In genomic region chr3:125519678-125520562, GRCh38 we compare ENCODE assay signal across 8 cellular contexts. TPM values are rescaled to one million over a fixed set of nuclear protein-coding genes. Genes with fewer than 3 reads are reported as not detected.
DNase-seq lines count a peak whose midpoint lies in the region; ATAC-seq and TF ChIP-seq lines count a peak whose summit lies in the region.

Gene SNX4, minus strand, starts transcription at chr3:125520202. Its CDS starts 30 bp downstream, at chr3:125520172.

- H3K36me3 ChIP-seq in skeletal muscle tissue (ENCODE audit: control insufficient read depth in 3 of 3, insufficient read depth in 3 of 3, low read length in 3 of 3), result peaks cover 0 to 4% (median under 1%) of the 10 kb centered on the region in 3 donors

- no peak for TF ChIP-seq CTCF in VCaP (conservative IDR thresholded peaks at IDR 0.05)

- H3K4me3 ChIP-seq in iPS-18c (ENCODE audit: insufficient read depth, low read depth, low read length) (peak within 1 kb of the TSS; percentile 88), skeletal muscle tissue (ENCODE audit: low read length in 3 of 3) (peak within 1 kb of the TSS; percentile 71 to 91 (median 75))

- in situ Hi-C loops in ACHN (cut with HindIII; ENCODE audit: low pct_ligation_motif_present, low pct_unique_long_range_greater_than_20kb, low sequenced_read_pairs), result no loop called here
- in situ Hi-C loops in T47D (cut with HindIII; ENCODE audit: low pct_unique_long_range_greater_than_20kb, low sequenced_read_pairs), result no loop called here

- peaks cover 7 to 11% (median 8%) of the 10 kb centered on the region in 3 donors for H3K4me1 ChIP-seq in skeletal muscle tissue (ENCODE audit: control insufficient read depth in 3 of 3, insufficient read depth in 3 of 3, low read length in 3 of 3)

- H3K27me3 ChIP-seq in skeletal muscle tissue (ENCODE audit: control insufficient read depth in 3 of 3, insufficient read depth in 3 of 3, low read length in 3 of 3), result no peaks in the 10 kb centered on the region

- H3K27ac ChIP-seq in VCaP (peak within 1 kb of the TSS; percentile 84), skeletal muscle tissue (ENCODE audit: low read depth, low read length) (peak within 1 kb of the TSS; percentile 38)

- ATAC-seq in GM18873 (IDR thresholded peaks at IDR 0.05; ENCODE audit: low FRiP score, unreplicated experiment) (peak; percentile 66), HG03135 (IDR thresholded peaks at IDR 0.05; ENCODE audit: unreplicated experiment) (peak; percentile 87)

- DNase-seq in ACHN, result peak; percentile 95
- peak; percentile 98 for DNase-seq in NCI-H2196 (lab: John Stamatoyannopoulos, UW; ENCODE audit: unreplicated experiment)
- DNase-seq in T47D (ENCODE audit: low read depth in 1 of 2, low spot score in 1 of 2), result peak; percentile 66 to 94

- H3K9me3 ChIP-seq in iPS-18c (ENCODE audit: control insufficient read depth, insufficient read depth, low read length) (no peaks in the 10 kb centered on the region), skeletal muscle tissue (ENCODE audit: control insufficient read depth in 3 of 3, low read length in 3 of 3) (no peaks in the 10 kb centered on the region)

- H3K9ac ChIP-seq in skeletal muscle tissue (ENCODE audit: low read depth in 1 of 3, low read length in 3 of 3), result peak within 1 kb of the TSS; percentile 71 to 99 (median 90)

RNA-seq across cellular contexts. Expression of gene SNX4, which starts in this region (rescaled TPM):
- total RNA-seq in skeletal muscle tissue, result 24.0 TPM

Comparison
In these comparisons a context has a peak if more than half of its experiments do, and no peak if none do; other contexts are left out.
1. Peak in every context shown above with its lines: DNase-seq, ATAC-seq, H3K4me3 ChIP-seq and H3K27ac ChIP-seq.